In the genomic region with DNA sequence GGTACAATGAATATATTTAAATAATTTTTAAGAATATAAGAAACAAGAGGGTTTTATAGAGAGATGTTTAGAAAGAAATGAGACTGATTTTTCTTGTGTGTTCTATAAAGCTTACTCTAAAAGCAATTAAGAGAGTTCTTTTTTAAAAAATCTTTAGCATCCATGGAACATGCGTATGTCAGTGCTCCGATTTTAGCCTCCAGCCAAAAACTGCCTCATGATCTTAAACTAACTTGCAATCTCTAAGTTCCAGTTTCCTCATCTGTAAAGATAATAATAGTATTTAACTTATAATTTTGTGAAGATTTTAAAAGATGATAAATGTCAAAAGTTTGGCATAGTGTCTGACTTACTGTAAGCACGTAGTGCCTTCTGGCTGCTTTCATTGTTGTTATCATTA, we compare ENCODE assay signal across 8 cellular contexts.
"Had no signal": no experiment of that assay in that cellular context is flagged by ENCODE, and none has a peak within 500 bp of the region (broad histone marks: within the 10 kb centered on the region; RNA-seq: fewer than 3 reads in every experiment).

No MANE protein-coding gene starts in this region.

- H3K4me1 Mint-ChIP-seq: IgD-negative memory B cell had no signal

- H3K9ac ChIP-seq: KMS-11 had no signal

- H3K4me2 ChIP-seq: KMS-11 had no signal

- DNase-seq: IMR-90, KBM-7, KG1 had no signal

- H3K4me3 Mint-ChIP-seq: IgD-negative memory B cell had no signal

- H3K27ac Mint-ChIP-seq: IgD-negative memory B cell had no signal

- H3K36me3 Mint-ChIP-seq: IgD-negative memory B cell had no signal

- H3K4me3 ChIP-seq: K562 had no signal

- H3K27ac ChIP-seq: HL-60, KMS-11 had no signal

- ATAC-seq: HepG2, K562 had no signal
